Comparison of ENCODE assay signal across 8 cellular contexts in the genomic region with DNA sequence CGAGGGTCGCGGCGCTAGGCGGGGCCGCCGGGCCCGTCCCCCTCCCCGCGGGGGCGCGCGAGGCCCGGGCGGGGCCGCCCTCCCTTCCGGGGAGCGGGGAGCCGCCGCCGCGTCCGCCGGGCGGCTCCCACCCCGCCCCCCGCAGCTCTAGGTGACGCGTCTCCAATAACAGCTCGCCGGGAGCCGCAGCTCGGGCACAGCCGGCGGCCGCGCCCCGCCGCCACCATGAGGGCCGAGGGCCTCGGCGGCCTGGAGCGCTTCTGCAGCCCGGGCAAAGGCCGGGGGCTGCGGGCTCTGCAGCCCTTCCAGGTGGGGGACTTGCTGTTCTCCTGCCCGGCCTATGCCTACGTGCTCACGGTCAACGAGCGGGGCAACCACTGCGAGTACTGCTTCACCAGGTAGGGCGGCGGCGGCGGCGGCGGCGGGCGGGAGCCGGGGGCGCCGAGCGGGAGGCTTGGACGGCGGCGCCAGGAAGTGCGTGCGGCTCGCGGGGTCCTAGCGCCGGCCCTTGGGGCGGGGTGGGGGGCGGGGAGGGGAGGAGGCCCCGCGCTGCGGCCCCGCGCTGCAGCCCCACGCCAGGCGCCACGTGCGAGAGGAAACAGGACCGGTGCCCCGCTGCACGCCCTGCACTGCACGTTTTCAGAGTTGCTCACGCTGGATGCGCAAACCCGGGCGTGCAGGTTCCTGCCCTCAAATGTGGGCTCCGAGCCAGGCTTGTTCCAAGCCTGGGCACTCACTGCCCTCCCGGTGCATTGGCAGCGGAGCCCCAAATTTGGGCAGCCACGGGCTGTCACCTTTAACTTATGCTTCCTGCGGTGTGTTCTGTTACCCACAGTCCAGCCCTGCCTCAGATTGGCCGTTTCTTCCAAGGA. TPM values are rescaled to one million over a fixed set of nuclear protein-coding genes. Genes with fewer than 3 reads are reported as not detected.
DNase-seq lines count a peak whose midpoint lies in the region; ATAC-seq and TF ChIP-seq lines count a peak whose summit lies in the region.

A gene with protein sequence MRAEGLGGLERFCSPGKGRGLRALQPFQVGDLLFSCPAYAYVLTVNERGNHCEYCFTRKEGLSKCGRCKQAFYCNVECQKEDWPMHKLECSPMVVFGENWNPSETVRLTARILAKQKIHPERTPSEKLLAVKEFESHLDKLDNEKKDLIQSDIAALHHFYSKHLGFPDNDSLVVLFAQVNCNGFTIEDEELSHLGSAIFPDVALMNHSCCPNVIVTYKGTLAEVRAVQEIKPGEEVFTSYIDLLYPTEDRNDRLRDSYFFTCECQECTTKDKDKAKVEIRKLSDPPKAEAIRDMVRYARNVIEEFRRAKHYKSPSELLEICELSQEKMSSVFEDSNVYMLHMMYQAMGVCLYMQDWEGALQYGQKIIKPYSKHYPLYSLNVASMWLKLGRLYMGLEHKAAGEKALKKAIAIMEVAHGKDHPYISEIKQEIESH (plus strand): TSS at position 130 of the 872 bp plus-strand sequence. CDS start 96 bp downstream, at position 226.

- peaks cover 4% of the 10 kb centered on the region for H3K36me3 Mint-ChIP-seq in GM23338 (ENCODE audit: low read depth)
- peaks cover 10% of the 10 kb centered on the region for H3K36me3 Mint-ChIP-seq in activated naive CD8-positive, alpha-beta T cell treated with anti-CD3 and anti-CD28 coated beads, Interleukin-2, amount 10 ng/mL, durations not matched to agents 7 days and 5 days

- H3K36me3 ChIP-seq in GM23338 (ENCODE audit: insufficient read depth) (no peaks in the 10 kb centered on the region), transverse colon (no peaks in the 10 kb centered on the region)

- no peaks in the 10 kb centered on the region for H3K9me3 ChIP-seq in transverse colon

- H3K27ac Mint-ChIP-seq in GM23338 = no peak within 1 kb of the TSS
- H3K27ac Mint-ChIP-seq in activated naive CD8-positive, alpha-beta T cell treated with anti-CD3 and anti-CD28 coated beads, Interleukin-2, amount 10 ng/mL, durations not matched to agents 7 days and 5 days = peak within 1 kb of the TSS; percentile 88

- peaks cover 8% of the 10 kb centered on the region; the same call in 2 of the 3 replicates for H3K9me3 Mint-ChIP-seq in GM23338
- no peaks in the 10 kb centered on the region for H3K9me3 Mint-ChIP-seq in activated naive CD8-positive, alpha-beta T cell treated with anti-CD3 and anti-CD28 coated beads, Interleukin-2, amount 10 ng/mL, durations not matched to agents 7 days and 5 days

- no peaks in the 10 kb centered on the region for H3K9me2 ChIP-seq in GM23338 (ENCODE audit: insufficient read depth)

- H4K20me1 ChIP-seq in GM23338 (replicated peaks; ENCODE audit: insufficient read depth) = no peaks in the 10 kb centered on the region; the same call in 1 of the 2 replicates

- peak; percentile 76 for TF ChIP-seq POLR2A in transverse colon (IDR thresholded peaks at IDR 0.05)

- peak within 1 kb of the TSS; percentile 95 for H3K4me2 ChIP-seq in GM23338

- peak; percentile 33 for DNase-seq in GF-D8 (lab: John Stamatoyannopoulos, UW)
- peak; percentile 83 for DNase-seq in GM23338 (ENCODE audit: low spot score)
- peak; percentile 75 for DNase-seq in LoVo (ENCODE audit: low spot score)
- DNase-seq in SKM-1 treated with dmso at 0.1 percent for 144 hours (lab: John Stamatoyannopoulos, UW; ENCODE audit: unreplicated experiment) = peak; percentile 74
- peak; percentile 80 for DNase-seq in activated naive CD8-positive, alpha-beta T cell treated with anti-CD3 and anti-CD28 coated beads, Interleukin-2, amount 10 ng/mL, durations not matched to agents 7 days and 5 days
- DNase-seq in cardiac septum (ENCODE audit: low spot score) = peak; percentile 90
- peak; percentile 14 for DNase-seq in pons (ENCODE audit: low spot score)
- DNase-seq in transverse colon = peak; percentile 80

- ATAC-seq in GM23338 = peak; percentile 85
- peak; percentile 71 for ATAC-seq in activated naive CD8-positive, alpha-beta T cell treated with anti-CD3 and anti-CD28 coated beads, Interleukin-2, amount 10 ng/mL, durations not matched to agents 7 days and 5 days (ENCODE audit: low read depth)

- peaks cover 86% of the 10 kb centered on the region for H3K27me3 ChIP-seq in GM23338 (ENCODE audit: insufficient read depth)
- no peaks in the 10 kb centered on the region for H3K27me3 ChIP-seq in transverse colon

- intact Hi-C loops in cardiac septum (cut with DNase I) = loop anchor here (5.0 kb wide), 1 partner anchor 271 kb away; a partner anchor contains a TSS
- intact Hi-C loops in transverse colon (cut with DNase I; ENCODE audit: low total_unique reads) = no loop called here

- peaks cover 33% of the 10 kb centered on the region for H3K4me1 Mint-ChIP-seq in GM23338
- H3K4me1 Mint-ChIP-seq in activated naive CD8-positive, alpha-beta T cell treated with anti-CD3 and anti-CD28 coated beads, Interleukin-2, amount 10 ng/mL, durations not matched to agents 7 days and 5 days = peaks cover 37% of the 10 kb centered on the region

- H3K4me1 ChIP-seq in GM23338 (ENCODE audit: insufficient read depth) (peaks cover 18% of the 10 kb centered on the region), transverse colon (peaks cover 6 to 18% (median 11%) of the 10 kb centered on the region in 4 donors)

- peak within 1 kb of the TSS; percentile 91 for H3K4me3 ChIP-seq in GM23338
- peak within 1 kb of the TSS; percentile 79 to 99 (median 92) for H3K4me3 ChIP-seq in transverse colon

- H3K27ac ChIP-seq in GM23338 (ENCODE audit: low read depth) (peak within 1 kb of the TSS; percentile 55; the same call in 1 of the 2 replicates), transverse colon (peak within 1 kb of the TSS; percentile 91 to 97 (median 95))

- WGBS in transverse colon (ENCODE audit: low coverage in 1 of 2), 2 donors = 1% methylated on average over 27 of the region's 98 CpGs; no CpG with 5 or more reads in 1 of the 2 donors

- H3K4me3 Mint-ChIP-seq in GM23338 = peak within 1 kb of the TSS; percentile 80
- H3K4me3 Mint-ChIP-seq in activated naive CD8-positive, alpha-beta T cell treated with anti-CD3 and anti-CD28 coated beads, Interleukin-2, amount 10 ng/mL, durations not matched to agents 7 days and 5 days = peak within 1 kb of the TSS; percentile 98

- H3F3A ChIP-seq in GM23338 (replicated peaks; ENCODE audit: low read depth) = peaks cover 10% of the 10 kb centered on the region

- peak within 1 kb of the TSS; percentile 97 for H2AFZ ChIP-seq in GM23338

- TF ChIP-seq CTCF in GM23338 (conservative IDR thresholded peaks at IDR 0.05; ENCODE audit: low read depth in 2 of 2) (no peak), transverse colon (IDR thresholded peaks at IDR 0.05) (no peak)

- no peaks in the 10 kb centered on the region for H3K79me2 ChIP-seq in GM23338 (replicated peaks; ENCODE audit: insufficient read depth)

- H3K27me3 Mint-ChIP-seq in GM23338 (ENCODE audit: insufficient read depth, low read depth, poor library complexity) = peaks cover 45% of the 10 kb centered on the region
- no peaks in the 10 kb centered on the region for H3K27me3 Mint-ChIP-seq in activated naive CD8-positive, alpha-beta T cell treated with anti-CD3 and anti-CD28 coated beads, Interleukin-2, amount 10 ng/mL, durations not matched to agents 7 days and 5 days

- in situ Hi-C loops in transverse colon (cut with MboI; ENCODE audit: low pct_ligation_motif_present in 1 of 4, low pct_unique_long_range_greater_than_20kb in 1 of 4, low sequenced_read_pairs in 3 of 4) = no loop called here

- POLR2A ChIA-PET in activated naive CD8-positive, alpha-beta T cell treated with anti-CD3 and anti-CD28 coated beads, Interleukin-2, amount 10 ng/mL, durations not matched to agents 7 days and 5 days (lab: Charles Lee) = interaction anchor here (0.6 to 1.4 kb wide), 4 partner anchors 8 to 308 kb away, joined by 3 to 6 read pairs (median 5); no protein-coding TSS in a partner anchor

- TF ChIP-seq EP300 in transverse colon (IDR thresholded peaks at IDR 0.05; ENCODE audit: low read depth) = no peak

TF ChIP-seq in GM23338, 12 proteins besides CTCF, POLR2A, EP300 and RAD21:
- no peak for TF ChIP-seq ZNF331 (CRISPR knock-in tag; IDR thresholded peaks at IDR 0.05; ENCODE audit: low read depth)
- TF ChIP-seq JUNB (IDR thresholded peaks at IDR 0.05; ENCODE audit: unreplicated experiment) = no peak
- TF ChIP-seq, protein P1, sequence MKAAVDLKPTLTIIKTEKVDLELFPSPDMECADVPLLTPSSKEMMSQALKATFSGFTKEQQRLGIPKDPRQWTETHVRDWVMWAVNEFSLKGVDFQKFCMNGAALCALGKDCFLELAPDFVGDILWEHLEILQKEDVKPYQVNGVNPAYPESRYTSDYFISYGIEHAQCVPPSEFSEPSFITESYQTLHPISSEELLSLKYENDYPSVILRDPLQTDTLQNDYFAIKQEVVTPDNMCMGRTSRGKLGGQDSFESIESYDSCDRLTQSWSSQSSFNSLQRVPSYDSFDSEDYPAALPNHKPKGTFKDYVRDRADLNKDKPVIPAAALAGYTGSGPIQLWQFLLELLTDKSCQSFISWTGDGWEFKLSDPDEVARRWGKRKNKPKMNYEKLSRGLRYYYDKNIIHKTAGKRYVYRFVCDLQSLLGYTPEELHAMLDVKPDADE (IDR thresholded peaks at IDR 0.05) = no peak
- TF ChIP-seq STAT1 (IDR thresholded peaks at IDR 0.05; ENCODE audit: unreplicated experiment) = no peak
- TF ChIP-seq ZNF114 (CRISPR knock-in tag; IDR thresholded peaks at IDR 0.05) = no peak
- TF ChIP-seq CREB1 (CRISPR knock-in tag; IDR thresholded peaks at IDR 0.05; ENCODE audit: low read depth) = 0 out of 2 replicates have a peak, but pooled peaks have one; percentile 52

RNA-seq across cellular contexts. Expression of the gene that starts here (rescaled TPM):
- total RNA-seq in GM23338 (2014; rRNA removed; shearing (Covaris generic)) = 2.3 and 3.6 TPM in 2 replicates
- 5.8 and 5.9 TPM in 2 replicates for polyA plus RNA-seq in GM23338 (2016; fragmentation: Nextera tagmentation; extraction: Ambion mirVana)
- 10 to 100 TPM; 38.1 to 41.6 TPM for total RNA-seq in activated naive CD8-positive, alpha-beta T cell treated with anti-CD3 and anti-CD28 coated beads, Interleukin-2, amount 10 ng/mL, durations not matched to agents 7 days and 5 days
- total RNA-seq in cardiac septum = 445 TPM
- total RNA-seq in transverse colon = 10 to 100 TPM in 3 of 4 donors, 1 to 10 TPM in 1; 8.6 to 21.8 (median 20.9) TPM

Comparison
In these comparisons a context has a peak if more than half of its experiments do, and no peak if none do; other contexts are left out.
1. Peak in every context shown above with its lines: DNase-seq, ATAC-seq, H3K4me3 ChIP-seq and H3K27ac ChIP-seq.
2. RNA of the gene that starts here (total RNA-seq): 445 TPM in cardiac septum (single experiment); 38.1 to 41.6 TPM in activated naive CD8-positive, alpha-beta T cell treated with anti-CD3 and anti-CD28 coated beads, Interleukin-2, amount 10 ng/mL, durations not matched to agents 7 days and 5 days, 8.6 to 21.8 TPM in transverse colon and 2.3 to 3.6 TPM in GM23338; every median in the first group is over 10 times any median in the second.
3. DNase-seq: peak in every context shown above with its lines; median percentile 90 in cardiac septum; 83 in GM23338; 80 in activated naive CD8-positive, alpha-beta T cell treated with anti-CD3 and anti-CD28 coated beads, Interleukin-2, amount 10 ng/mL, durations not matched to agents 7 days and 5 days; 80 in transverse colon; 75 in LoVo; 74 in SKM-1 treated with dmso at 0.1 percent for 144 hours; 33 in GF-D8; 14 in pons.